23 cellular contexts compared by ENCODE assay signal in the genomic region with DNA sequence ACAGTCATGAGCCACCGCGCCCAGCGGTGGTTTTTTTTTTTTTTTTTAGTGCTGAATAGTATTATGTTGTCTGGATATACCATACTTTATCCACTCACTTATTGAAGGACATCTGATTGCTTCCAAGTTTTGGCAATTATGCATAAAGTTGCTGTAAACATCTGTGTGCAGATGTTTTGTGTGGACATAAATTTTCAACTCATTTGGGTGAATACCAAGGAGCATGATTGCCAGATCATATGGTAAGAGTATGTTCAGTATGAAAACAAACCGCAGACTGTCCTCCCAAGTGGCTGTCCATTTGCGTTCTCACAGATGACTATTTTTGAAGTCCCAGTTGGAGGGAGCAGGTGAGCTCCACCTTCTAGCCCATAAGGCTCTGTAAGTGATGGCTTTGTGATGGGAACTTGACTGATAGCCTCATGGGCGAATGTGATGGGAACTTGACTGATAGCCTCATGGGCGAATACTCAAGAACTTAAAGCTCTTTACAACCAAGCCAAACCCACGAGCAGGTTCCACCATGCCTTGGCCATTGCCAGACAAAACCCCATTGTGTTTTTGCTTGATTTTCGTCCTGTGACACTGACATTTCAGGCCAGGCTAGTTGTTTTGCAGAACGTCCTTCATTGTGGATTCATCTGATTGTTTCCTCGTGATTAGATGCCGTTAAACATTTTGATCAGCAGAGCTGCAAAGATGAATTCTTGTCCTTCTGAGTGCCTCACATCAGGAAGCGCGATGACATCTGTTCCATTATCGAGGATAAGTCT. TPM values are rescaled to one million over a fixed set of nuclear protein-coding genes. Genes with fewer than 3 reads are reported as not detected.
DNase-seq lines count a peak whose midpoint lies in the region; TF ChIP-seq lines count a peak whose summit lies in the region.
"Had no signal": no experiment of that assay in that cellular context is flagged by ENCODE, and none has a peak within 500 bp of the region (broad histone marks: within the 10 kb centered on the region; RNA-seq: fewer than 3 reads in every experiment).

No MANE protein-coding gene starts in this region.

- no peaks in the 10 kb centered on the region for H3K27me3 ChIP-seq in dorsolateral prefrontal cortex
- H3K27me3 ChIP-seq in layer of hippocampus (ENCODE audit: control insufficient read depth, insufficient read depth, low read length) = no peaks in the 10 kb centered on the region
- no peaks in the 10 kb centered on the region for H3K27me3 ChIP-seq in endodermal cell (ENCODE audit: control insufficient read depth, insufficient read depth, low read length, poor library complexity, severe bottlenecking)
- H3K27me3 ChIP-seq: MG63 had no signal

- H3K27ac Mint-ChIP-seq in endodermal cell = no peak overlapping the region
- H3K27ac Mint-ChIP-seq in activated CD4-positive, alpha-beta memory T cell treated with anti-CD3 and anti-CD28 coated beads for 36 hours = no peak overlapping the region
- H3K27ac Mint-ChIP-seq: GM23338 had no signal

- H3K27me3 Mint-ChIP-seq in endodermal cell (ENCODE audit: insufficient read depth) = no peaks in the 10 kb centered on the region
- no peaks in the 10 kb centered on the region for H3K27me3 Mint-ChIP-seq in activated CD4-positive, alpha-beta memory T cell treated with anti-CD3 and anti-CD28 coated beads for 36 hours

- H3K27ac ChIP-seq in dorsolateral prefrontal cortex (peak overlapping the region in 42 of 59 donors; percentile 1 to 84 (median 42)), layer of hippocampus (ENCODE audit: low read depth, low read length) (peak overlapping the region; percentile 38), endodermal cell (ENCODE audit: low read depth, low read length) (no peak overlapping the region)

- H3K36me3 Mint-ChIP-seq in endodermal cell (ENCODE audit: low read depth) = peaks cover 5% of the 10 kb centered on the region
- H3K36me3 Mint-ChIP-seq in activated CD4-positive, alpha-beta memory T cell treated with anti-CD3 and anti-CD28 coated beads for 36 hours = no peaks in the 10 kb centered on the region

- no peak overlapping the region for H3K4me3 Mint-ChIP-seq in endodermal cell
- no peak overlapping the region for H3K4me3 Mint-ChIP-seq in activated CD4-positive, alpha-beta memory T cell treated with anti-CD3 and anti-CD28 coated beads for 36 hours
- H3K4me3 Mint-ChIP-seq: GM23338 had no signal

- no peaks in the 10 kb centered on the region for H3K4me1 Mint-ChIP-seq in endodermal cell
- no peaks in the 10 kb centered on the region for H3K4me1 Mint-ChIP-seq in activated CD4-positive, alpha-beta memory T cell treated with anti-CD3 and anti-CD28 coated beads for 36 hours (ENCODE audit: low read depth)
- H3K4me1 Mint-ChIP-seq: GM23338 had no signal

- H3K4me1 ChIP-seq in endodermal cell (ENCODE audit: control insufficient read depth, insufficient read depth, low read length) = no peaks in the 10 kb centered on the region

- POLR2A ChIA-PET in activated CD4-positive, alpha-beta memory T cell treated with anti-CD3 and anti-CD28 coated beads for 36 hours (lab: Charles Lee) = no interaction called here

- CTCF ChIA-PET in activated CD4-positive, alpha-beta memory T cell treated with anti-CD3 and anti-CD28 coated beads for 36 hours (lab: Charles Lee) = no interaction called here

- no peaks in the 10 kb centered on the region for H3K9me3 ChIP-seq in endodermal cell (ENCODE audit: control insufficient read depth, low read length)
- H3K9me3 ChIP-seq: MG63 had no signal

- intact Hi-C loops in dorsolateral prefrontal cortex (cut with DNase I) = no loop called here
- intact Hi-C loops in activated CD4-positive, alpha-beta memory T cell treated with anti-CD3 and anti-CD28 coated beads for 36 hours (cut with micrococcal nuclease) = no loop called here

- peak; percentile 79 for DNase-seq in SK-MEL-5 (ENCODE audit: low read depth, low spot score)
- DNase-seq in dorsolateral prefrontal cortex = no peak
- peak; percentile 25 for DNase-seq in skeletal muscle cell (ENCODE audit: low read depth)
- DNase-seq in occipital lobe (lab: John Stamatoyannopoulos, UW) = no peak
- DNase-seq in activated CD4-positive, CD25-positive, alpha-beta regulatory T cell treated with anti-CD3 and anti-CD28 coated beads, Interleukin-2, amount 50 U/mL, for 72 hours = no peak
- no peak for DNase-seq in endodermal cell
- no peak for DNase-seq in activated CD4-positive, alpha-beta memory T cell treated with anti-CD3 and anti-CD28 coated beads for 36 hours
- DNase-seq: 8988T, ACHN, Calu3, DND-41, IMR-90, KG1, MG63, NCI-H1105 treated with DMSO at 0.1 percent for 48 hours, NCI-H2029, NCI-H446, NCI-H524 treated with DMSO at 0.1 percent for 48 hours, NCI-H774, SIG-M5 had no signal

- H3K9me3 Mint-ChIP-seq in endodermal cell = no peaks in the 10 kb centered on the region
- no peaks in the 10 kb centered on the region for H3K9me3 Mint-ChIP-seq in activated CD4-positive, alpha-beta memory T cell treated with anti-CD3 and anti-CD28 coated beads for 36 hours
- H3K9me3 Mint-ChIP-seq: GM23338 had no signal

- H3K4me3 ChIP-seq in dorsolateral prefrontal cortex (peak overlapping the region in 1 of 59 donors; percentile 4), skeletal muscle cell (ENCODE audit: low read depth, low read length) (no peak overlapping the region), endodermal cell (ENCODE audit: low read length) (no peak overlapping the region)
- H3K4me3 ChIP-seq: GM23338, HAP-1, MG63 had no signal

- 93 to 97% methylated on average over 11 to 12 of the region's 15 CpGs for WGBS in endodermal cell (ENCODE audit: insufficient coverage in 1 of 2, insufficient read length in 1 of 2), 2 experiments

- no peaks in the 10 kb centered on the region for H3K36me3 ChIP-seq in endodermal cell (ENCODE audit: control insufficient read depth, insufficient read depth, low read length)
- H3K36me3 ChIP-seq: MG63 had no signal

- in situ Hi-C loops in SK-MEL-5 (cut with HindIII; ENCODE audit: low pct_unique_long_range_greater_than_20kb, low sequenced_read_pairs) = no loop called here

- H3K9ac ChIP-seq in endodermal cell (ENCODE audit: extremely low read depth, low read length, poor library complexity, severe bottlenecking) = no peak overlapping the region

- TF ChIP-seq CTCF in dorsolateral prefrontal cortex (IDR thresholded peaks at IDR 0.05 in 54 of 56, conservative IDR thresholded peaks at IDR 0.05 in 2 of 56; ENCODE audit: low read depth in 1 of 56, partially characterized antibody in 56 of 56) (no peak), endodermal cell (conservative IDR thresholded peaks at IDR 0.05) (no peak)

RNA-seq across cellular contexts. Expression of gene ZBTB2, which starts 51.0 kb away (rescaled TPM):
- 14.3 and 17.7 TPM in 2 replicates for total RNA-seq in SK-MEL-5 (2014; rRNA removed; shearing (Covaris generic))
- polyA plus RNA-seq in SK-MEL-5 (2015; cell fraction: cytosol; rRNA removed) = 11.6 and 12.9 TPM in 2 replicates
- 4.9 and 5.5 TPM in 2 replicates for polyA plus RNA-seq in SK-MEL-5 (2015; cell fraction: nucleus; rRNA removed)
- total RNA-seq in dorsolateral prefrontal cortex = 10 to 100 TPM in 7 of 120 experiments, 1 to 10 TPM in 113; 4.4 to 12.5 (median 7.1) TPM
- total RNA-seq in occipital lobe = 10.3 TPM
- 10 to 100 TPM; 11.4 to 15.2 TPM for total RNA-seq in endodermal cell
- 11.3 TPM for polyA plus RNA-seq in endodermal cell (2013, experiment 1 of 2)
- polyA plus RNA-seq in endodermal cell (2013, experiment 2 of 2) = 11.1 TPM
- 10 to 100 TPM; 14.0 to 15.6 TPM for total RNA-seq in activated CD4-positive, alpha-beta memory T cell treated with anti-CD3 and anti-CD28 coated beads for 36 hours

Comparison
In these comparisons a context has a peak if more than half of its experiments do, and no peak if none do; other contexts are left out.
1. DNase-seq: peak in SK-MEL-5 (single experiment) and skeletal muscle cell (single experiment); none in dorsolateral prefrontal cortex (0 of 10), occipital lobe (single experiment), activated CD4-positive, CD25-positive, alpha-beta regulatory T cell treated with anti-CD3 and anti-CD28 coated beads, Interleukin-2, amount 50 U/mL, for 72 hours (single experiment), endodermal cell (single experiment) and activated CD4-positive, alpha-beta memory T cell treated with anti-CD3 and anti-CD28 coated beads for 36 hours (single experiment).